In genomic region chr11:28106351-28107043, GRCh38 we compare ENCODE assay signal across 11 cellular contexts. TPM values are rescaled to one million over a fixed set of nuclear protein-coding genes. Genes with fewer than 3 reads are reported as not detected.
DNase-seq lines count a peak whose midpoint lies in the region; ATAC-seq and TF ChIP-seq lines count a peak whose summit lies in the region.
"Had no signal": no experiment of that assay in that cellular context is flagged by ENCODE, and none has a peak within 500 bp of the region (broad histone marks: within the 10 kb centered on the region; RNA-seq: fewer than 3 reads in every experiment).

No MANE protein-coding gene starts in this region.

- H3K27ac Mint-ChIP-seq in activated naive CD4-positive, alpha-beta T cell treated with anti-CD3 and anti-CD28 coated beads for 36 hours: no peak overlapping the region
- peak overlapping the region in 1 of 2 donors; percentile 80 for H3K27ac Mint-ChIP-seq in activated naive CD4-positive, alpha-beta T cell treated with anti-CD3 and anti-CD28 coated beads, Interleukin-2, amount 50 U/mL, for 72 hours
- H3K27ac Mint-ChIP-seq in stimulated activated memory B cell treated with anti-CD40 and anti-IgM and Interleukin-4, amounts not matched to agents 10 μg/mL and 1 μg/mL and 100 μg/mL, for 72 hours: no peak overlapping the region

- H3K79me2 ChIP-seq in SU-DHL-6 (ENCODE audit: insufficient read depth, low read length): peaks cover 93% of the 10 kb centered on the region

- H3K4me2 ChIP-seq in SU-DHL-6 (ENCODE audit: low read depth, low read length, poor library complexity, severe bottlenecking): peak overlapping the region; percentile 96

- H3K4me3 ChIP-seq in SU-DHL-6 (ENCODE audit: insufficient read depth, low read length, poor library complexity, severe bottlenecking) (peak overlapping the region; percentile 84), fibroblast of mammary gland (ENCODE audit: control insufficient read depth, low read depth, low read length) (peak overlapping the region; percentile 96)

- H3K4me1 Mint-ChIP-seq in activated naive CD4-positive, alpha-beta T cell treated with anti-CD3 and anti-CD28 coated beads for 36 hours (ENCODE audit: low read depth): peaks cover 26% of the 10 kb centered on the region
- peaks cover 30% of the 10 kb centered on the region for H3K4me1 Mint-ChIP-seq in stimulated activated memory B cell treated with anti-CD40 and anti-IgM and Interleukin-4, amounts not matched to agents 10 μg/mL and 1 μg/mL and 100 μg/mL, for 72 hours

- intact Hi-C loops in activated naive CD4-positive, alpha-beta T cell treated with anti-CD3 and anti-CD28 coated beads for 36 hours (cut with micrococcal nuclease): loop anchor here (5.0 kb wide), 1 partner anchor 744 kb away; the partner anchor contains the start of gene CCDC34

- H3K27me3 Mint-ChIP-seq in activated naive CD4-positive, alpha-beta T cell treated with anti-CD3 and anti-CD28 coated beads for 36 hours (ENCODE audit: low read depth): no peaks in the 10 kb centered on the region
- H3K27me3 Mint-ChIP-seq in stimulated activated memory B cell treated with anti-CD40 and anti-IgM and Interleukin-4, amounts not matched to agents 10 μg/mL and 1 μg/mL and 100 μg/mL, for 72 hours: no peaks in the 10 kb centered on the region

- H3K27me3 ChIP-seq in SU-DHL-6 (ENCODE audit: low read length): no peaks in the 10 kb centered on the region
- H3K27me3 ChIP-seq: sigmoid colon, suprapubic skin had no signal

- peak overlapping the region; percentile 23 for H2AFZ ChIP-seq in SU-DHL-6 (ENCODE audit: low read depth, low read length, severe bottlenecking)

- DNase-seq in activated naive CD4-positive, alpha-beta T cell treated with anti-CD3 and anti-CD28 coated beads for 36 hours: no peak
- no peak for DNase-seq in activated naive CD4-positive, alpha-beta T cell treated with anti-CD3 and anti-CD28 coated beads, Interleukin-2, amount 50 U/mL, for 72 hours (ENCODE audit: low spot score in 2 of 2)
- DNase-seq in fibroblast of mammary gland (ENCODE audit: low read depth): no peak
- DNase-seq: head of caudate nucleus, sigmoid colon had no signal

- TF ChIP-seq CTCF in SU-DHL-6 (IDR thresholded peaks at IDR 0.05; ENCODE audit: insufficient read depth, low read length, poor library complexity, severe bottlenecking) (no peak), fibroblast of mammary gland (conservative IDR thresholded peaks at IDR 0.05; ENCODE audit: control insufficient read depth, insufficient read depth, low read depth, low read length) (no peak)

- H3K27ac ChIP-seq in SU-DHL-6 (ENCODE audit: low read depth, low read length): peak overlapping the region; percentile 83

- H3K36me3 Mint-ChIP-seq in activated naive CD4-positive, alpha-beta T cell treated with anti-CD3 and anti-CD28 coated beads for 36 hours (ENCODE audit: low read depth): peaks cover 6% of the 10 kb centered on the region
- peaks cover 24 to 29% of the 10 kb centered on the region in 2 donors for H3K36me3 Mint-ChIP-seq in activated naive CD4-positive, alpha-beta T cell treated with anti-CD3 and anti-CD28 coated beads, Interleukin-2, amount 50 U/mL, for 72 hours
- H3K36me3 Mint-ChIP-seq in stimulated activated memory B cell treated with anti-CD40 and anti-IgM and Interleukin-4, amounts not matched to agents 10 μg/mL and 1 μg/mL and 100 μg/mL, for 72 hours: no peaks in the 10 kb centered on the region

- H3K9me2 ChIP-seq in SU-DHL-6 (replicated peaks; ENCODE audit: insufficient read depth, low read length): no peaks in the 10 kb centered on the region

- peak overlapping the region; percentile 73 for H3K9ac ChIP-seq in SU-DHL-6 (ENCODE audit: low read length)

- no peak for ATAC-seq in activated naive CD4-positive, alpha-beta T cell treated with anti-CD3 and anti-CD28 coated beads, Interleukin-2, amount 50 U/mL, for 72 hours
- no peak for ATAC-seq in stimulated activated memory B cell treated with anti-CD40 and anti-IgM and Interleukin-4, amounts not matched to agents 10 μg/mL and 1 μg/mL and 100 μg/mL, for 72 hours
- ATAC-seq in HG03457 (IDR thresholded peaks at IDR 0.05; ENCODE audit: unreplicated experiment): no peak
- ATAC-seq in GM21825 (IDR thresholded peaks at IDR 0.05; ENCODE audit: unreplicated experiment): no peak
- ATAC-seq in HG03045 (IDR thresholded peaks at IDR 0.05; ENCODE audit: unreplicated experiment): no peak

- CTCF ChIA-PET in activated naive CD4-positive, alpha-beta T cell treated with anti-CD3 and anti-CD28 coated beads for 36 hours (lab: Charles Lee): interaction anchor here (1.3 kb wide), 1 partner anchor 27 kb away, joined by 4 read pairs; no protein-coding TSS in a partner anchor

- peak overlapping the region; percentile 71 for H3K4me3 Mint-ChIP-seq in activated naive CD4-positive, alpha-beta T cell treated with anti-CD3 and anti-CD28 coated beads for 36 hours
- H3K4me3 Mint-ChIP-seq in stimulated activated memory B cell treated with anti-CD40 and anti-IgM and Interleukin-4, amounts not matched to agents 10 μg/mL and 1 μg/mL and 100 μg/mL, for 72 hours: peak overlapping the region; percentile 11

- peaks cover 9% of the 10 kb centered on the region for H3F3A ChIP-seq in SU-DHL-6 (ENCODE audit: insufficient read depth)

- peaks cover 6% of the 10 kb centered on the region; the same call in 1 of the 2 replicates for H3K36me3 ChIP-seq in SU-DHL-6 (ENCODE audit: low read length)
- H3K36me3 ChIP-seq: sigmoid colon, suprapubic skin had no signal

- H3K9me3 Mint-ChIP-seq in activated naive CD4-positive, alpha-beta T cell treated with anti-CD3 and anti-CD28 coated beads for 36 hours: no peaks in the 10 kb centered on the region
- H3K9me3 Mint-ChIP-seq in activated naive CD4-positive, alpha-beta T cell treated with anti-CD3 and anti-CD28 coated beads, Interleukin-2, amount 50 U/mL, for 72 hours: no peaks in the 10 kb centered on the region
- no peaks in the 10 kb centered on the region for H3K9me3 Mint-ChIP-seq in stimulated activated memory B cell treated with anti-CD40 and anti-IgM and Interleukin-4, amounts not matched to agents 10 μg/mL and 1 μg/mL and 100 μg/mL, for 72 hours

- peaks cover 7% of the 10 kb centered on the region; the same call in 1 of the 2 replicates for H4K20me1 ChIP-seq in SU-DHL-6 (ENCODE audit: low read depth, low read length)

- no peaks in the 10 kb centered on the region for H3K9me3 ChIP-seq in SU-DHL-6 (ENCODE audit: insufficient read depth, low read length)
- H3K9me3 ChIP-seq: sigmoid colon, suprapubic skin had no signal

RNA-seq across cellular contexts. Expression of gene KIF18A, which starts 1.5 kb away (rescaled TPM):
- total RNA-seq in activated naive CD4-positive, alpha-beta T cell treated with anti-CD3 and anti-CD28 coated beads for 36 hours: 10 to 100 TPM; 34.7 to 36.5 TPM
- 10 to 100 TPM; 30.8 to 58.5 TPM for total RNA-seq in activated naive CD4-positive, alpha-beta T cell treated with anti-CD3 and anti-CD28 coated beads, Interleukin-2, amount 50 U/mL, for 72 hours

RNA-seq across cellular contexts. Expression of gene METTL15, which starts 1.7 kb away (rescaled TPM):
- 10 to 100 TPM; 18.0 to 19.8 TPM for total RNA-seq in activated naive CD4-positive, alpha-beta T cell treated with anti-CD3 and anti-CD28 coated beads for 36 hours
- 10 to 100 TPM; 15.6 to 22.4 TPM for total RNA-seq in activated naive CD4-positive, alpha-beta T cell treated with anti-CD3 and anti-CD28 coated beads, Interleukin-2, amount 50 U/mL, for 72 hours
